Comparison of ENCODE assay signal across 1 cellular context in genomic region chr1:153987621-153988020, GRCh38.
TF ChIP-seq lines count a peak whose summit lies in the region.

No MANE protein-coding gene starts in this region.

TF ChIP-seq in HepG2, 621 proteins besides CTCF, POLR2A, EP300 and RAD21:
- TF ChIP-seq ZMYM2 (CRISPR knock-in tag; IDR thresholded peaks at IDR 0.05), result 0 out of 2 replicates have a peak, but pooled peaks have one; percentile 13
- no peak for TF ChIP-seq HNF4A (CRISPR knock-in tag; IDR thresholded peaks at IDR 0.05)
- TF ChIP-seq, protein P1, sequence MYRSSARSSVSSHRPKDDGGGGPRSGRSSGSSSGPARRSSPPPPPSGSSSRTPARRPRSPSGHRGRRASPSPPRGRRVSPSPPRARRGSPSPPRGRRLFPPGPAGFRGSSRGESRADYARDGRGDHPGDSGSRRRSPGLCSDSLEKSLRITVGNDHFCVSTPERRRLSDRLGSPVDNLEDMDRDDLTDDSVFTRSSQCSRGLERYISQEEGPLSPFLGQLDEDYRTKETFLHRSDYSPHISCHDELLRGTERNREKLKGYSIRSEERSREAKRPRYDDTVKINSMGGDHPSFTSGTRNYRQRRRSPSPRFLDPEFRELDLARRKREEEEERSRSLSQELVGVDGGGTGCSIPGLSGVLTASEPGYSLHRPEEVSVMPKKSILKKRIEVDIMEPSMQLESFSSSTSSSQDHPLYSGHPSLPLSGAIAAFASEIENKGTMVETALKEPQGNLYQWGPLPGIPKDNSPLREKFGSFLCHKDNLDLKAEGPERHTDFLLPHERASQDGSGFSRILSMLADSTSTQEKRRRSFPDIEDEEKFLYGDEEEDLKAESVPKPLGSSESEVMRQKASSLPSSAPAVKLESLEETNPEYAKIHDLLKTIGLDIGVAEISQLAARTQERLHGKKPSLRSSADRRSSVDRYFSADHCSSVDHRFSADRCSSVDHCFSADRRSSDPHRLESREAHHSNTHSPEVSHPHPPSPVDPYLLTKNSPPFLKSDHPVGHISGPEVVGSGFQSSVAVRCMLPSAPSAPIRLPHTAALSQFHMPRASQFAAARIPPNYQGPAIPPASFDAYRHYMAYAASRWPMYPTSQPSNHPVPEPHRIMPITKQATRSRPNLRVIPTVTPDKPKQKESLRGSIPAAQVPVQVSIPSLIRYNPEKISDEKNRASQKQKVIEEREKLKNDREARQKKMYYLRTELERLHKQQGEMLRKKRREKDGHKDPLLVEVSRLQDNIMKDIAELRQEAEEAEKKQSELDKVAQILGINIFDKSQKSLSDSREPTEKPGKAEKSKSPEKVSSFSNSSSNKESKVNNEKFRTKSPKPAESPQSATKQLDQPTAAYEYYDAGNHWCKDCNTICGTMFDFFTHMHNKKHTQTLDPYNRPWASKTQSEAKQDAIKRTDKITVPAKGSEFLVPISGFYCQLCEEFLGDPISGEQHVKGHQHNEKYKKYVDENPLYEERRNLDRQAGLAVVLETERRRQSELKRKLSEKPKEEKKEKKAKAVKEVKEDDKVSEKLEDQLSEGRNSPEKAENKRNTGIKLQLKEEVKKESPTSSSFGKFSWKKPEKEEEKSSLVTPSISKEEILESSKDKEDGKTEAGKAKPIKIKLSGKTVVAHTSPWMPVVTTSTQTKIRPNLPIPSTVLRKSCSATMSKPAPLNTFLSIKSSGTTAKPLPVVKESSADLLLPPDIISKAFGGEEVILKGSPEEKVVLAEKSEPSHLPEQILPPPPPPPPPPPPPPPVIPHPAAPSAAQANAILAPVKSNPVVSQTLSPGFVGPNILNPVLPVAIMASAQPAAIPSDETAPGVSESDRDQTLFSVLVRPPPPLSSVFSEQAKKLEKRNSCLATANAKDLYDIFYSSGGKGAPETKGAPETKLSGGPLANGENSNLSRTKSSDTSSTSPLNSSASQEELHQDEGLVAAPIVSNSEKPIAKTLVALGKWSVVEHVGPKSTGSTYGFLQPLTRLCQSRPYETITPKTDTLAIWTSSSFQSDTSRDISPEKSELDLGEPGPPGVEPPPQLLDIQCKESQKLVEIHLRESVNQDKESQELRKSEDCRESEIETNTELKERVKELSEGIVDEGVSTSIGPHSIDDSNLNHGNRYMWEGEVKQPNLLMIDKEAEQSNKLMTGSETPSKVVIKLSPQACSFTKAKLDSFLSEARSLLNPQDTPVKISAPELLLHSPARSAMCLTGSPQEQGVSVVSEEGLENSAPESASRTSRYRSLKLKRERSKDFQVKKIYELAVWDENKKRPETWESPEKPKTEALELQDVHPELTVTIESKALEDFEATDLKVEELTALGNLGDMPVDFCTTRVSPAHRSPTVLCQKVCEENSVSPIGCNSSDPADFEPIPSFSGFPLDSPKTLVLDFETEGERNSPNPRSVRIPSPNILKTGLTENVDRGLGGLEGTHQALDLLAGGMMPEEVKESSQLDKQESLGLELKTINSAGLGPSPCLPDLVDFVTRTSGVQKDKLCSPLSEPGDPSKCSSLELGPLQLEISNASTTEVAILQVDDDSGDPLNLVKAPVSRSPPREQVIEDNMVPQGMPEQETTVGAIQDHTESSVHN (CRISPR knock-in tag; IDR thresholded peaks at IDR 0.05), result no peak
- TF ChIP-seq, protein P2, sequence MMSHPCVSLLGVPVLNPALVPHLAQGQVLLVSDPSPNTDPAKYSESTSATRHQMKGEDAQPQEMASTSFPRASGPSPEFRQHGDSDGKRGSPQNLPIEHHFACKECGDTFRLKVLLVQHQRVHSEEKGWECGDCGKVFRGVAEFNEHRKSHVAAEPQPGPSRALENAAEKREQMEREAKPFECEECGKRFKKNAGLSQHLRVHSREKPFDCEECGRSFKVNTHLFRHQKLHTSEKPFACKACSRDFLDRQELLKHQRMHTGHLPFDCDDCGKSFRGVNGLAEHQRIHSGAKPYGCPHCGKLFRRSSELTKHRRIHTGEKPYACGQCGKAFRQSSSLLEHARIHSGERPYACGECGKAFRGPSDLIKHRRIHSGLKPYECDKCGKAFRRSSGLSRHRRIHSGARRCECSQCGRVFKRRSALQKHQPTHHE (CRISPR knock-in tag; IDR thresholded peaks at IDR 0.05; ENCODE audit: borderline replicate concordance), result no peak
- TF ChIP-seq, protein P3, sequence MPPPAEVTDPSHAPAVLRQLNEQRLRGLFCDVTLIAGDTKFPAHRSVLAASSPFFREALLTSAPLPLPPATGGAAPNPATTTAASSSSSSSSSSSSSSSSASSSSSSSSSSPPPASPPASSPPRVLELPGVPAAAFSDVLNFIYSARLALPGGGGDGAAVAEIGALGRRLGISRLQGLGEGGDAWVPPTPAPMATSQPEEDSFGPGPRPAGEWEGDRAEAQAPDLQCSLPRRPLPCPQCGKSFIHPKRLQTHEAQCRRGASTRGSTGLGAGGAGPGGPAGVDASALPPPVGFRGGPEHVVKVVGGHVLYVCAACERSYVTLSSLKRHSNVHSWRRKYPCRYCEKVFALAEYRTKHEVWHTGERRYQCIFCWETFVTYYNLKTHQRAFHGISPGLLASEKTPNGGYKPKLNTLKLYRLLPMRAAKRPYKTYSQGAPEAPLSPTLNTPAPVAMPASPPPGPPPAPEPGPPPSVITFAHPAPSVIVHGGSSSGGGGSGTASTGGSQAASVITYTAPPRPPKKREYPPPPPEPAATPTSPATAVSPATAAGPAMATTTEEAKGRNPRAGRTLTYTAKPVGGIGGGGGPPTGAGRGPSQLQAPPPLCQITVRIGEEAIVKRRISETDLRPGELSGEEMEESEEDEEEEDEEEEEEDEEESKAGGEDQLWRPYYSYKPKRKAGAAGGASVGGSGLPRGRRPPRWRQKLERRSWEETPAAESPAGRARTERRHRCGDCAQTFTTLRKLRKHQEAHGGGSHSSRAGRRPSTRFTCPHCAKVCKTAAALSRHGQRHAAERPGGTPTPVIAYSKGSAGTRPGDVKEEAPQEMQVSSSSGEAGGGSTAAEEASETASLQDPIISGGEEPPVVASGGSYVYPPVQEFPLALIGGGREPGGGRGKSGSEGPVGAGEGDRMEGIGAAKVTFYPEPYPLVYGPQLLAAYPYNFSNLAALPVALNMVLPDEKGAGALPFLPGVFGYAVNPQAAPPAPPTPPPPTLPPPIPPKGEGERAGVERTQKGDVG (CRISPR knock-in tag; IDR thresholded peaks at IDR 0.05; ENCODE audit: borderline replicate concordance), result no peak
- TF ChIP-seq ETS1 (CRISPR knock-in tag; IDR thresholded peaks at IDR 0.05), result no peak
